Comparison of ENCODE assay signal across 15 cellular contexts in the genomic region with DNA sequence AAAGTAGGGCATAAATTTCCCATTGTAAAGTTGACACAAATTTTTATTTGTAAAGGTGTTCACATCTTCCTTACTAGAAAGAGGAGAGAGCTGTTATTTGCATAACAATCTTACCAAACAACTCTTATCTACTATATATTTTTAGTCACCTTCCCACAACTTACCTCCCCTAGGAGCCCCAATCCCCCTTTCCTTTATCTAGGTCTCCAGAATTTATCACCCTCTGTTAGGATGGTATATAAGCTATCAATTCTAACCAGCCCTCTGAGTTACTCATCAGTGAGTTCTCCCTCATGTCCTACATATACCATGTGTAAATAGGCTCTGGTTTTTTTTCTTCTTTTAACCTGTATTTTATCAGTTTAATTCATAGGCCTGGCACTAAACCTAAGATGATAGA.
DNase-seq lines count a peak whose midpoint lies in the region; ATAC-seq, FAIRE-seq and TF ChIP-seq lines count a peak whose summit lies in the region.
"Had no signal": no experiment of that assay in that cellular context is flagged by ENCODE, and none has a peak within 500 bp of the region (broad histone marks: within the 10 kb centered on the region; RNA-seq: fewer than 3 reads in every experiment).

No MANE protein-coding gene starts in this region.

- intact Hi-C loops in activated CD8-positive, alpha-beta T cell treated with anti-CD3 and anti-CD28 coated beads for 36 hours (cut with micrococcal nuclease), result loop anchor here (5.0 kb wide), 1 partner anchor 180 kb away; no protein-coding TSS in a partner anchor
- intact Hi-C loops in natural killer cell (cut with micrococcal nuclease), result no loop called here

- peaks cover 27% of the 10 kb centered on the region for H3K9me3 ChIP-seq in WERI-Rb-1 (ENCODE audit: severe bottlenecking)

- no peaks in the 10 kb centered on the region for H3K27me3 ChIP-seq in WERI-Rb-1 (ENCODE audit: insufficient read depth, low read depth, severe bottlenecking)
- H3K27me3 ChIP-seq: BLaER1 treated with 17β-estradiol and CSF1 and Interleukin-3, amounts not matched to agents 10 nM and 100 nM had no signal

- no peak for TF ChIP-seq POLR2A in H54 (IDR thresholded peaks at IDR 0.05; ENCODE audit: low read depth, low read length)

- no peaks in the 10 kb centered on the region for H3K36me3 ChIP-seq in WERI-Rb-1

- FAIRE-seq in H54 (lab: Jason Lieb, UNC), result peak; percentile 53

- ATAC-seq in activated CD8-positive, alpha-beta T cell treated with anti-CD3 and anti-CD28 coated beads for 36 hours, result no peak
- no peak for ATAC-seq in activated CD8-positive, alpha-beta T cell treated with anti-CD3 and anti-CD28 coated beads, Interleukin-2, amount 10 ng/mL, durations not matched to agents 7 days and 5 days
- ATAC-seq in natural killer cell, result no peak
- ATAC-seq: CD8-positive, alpha-beta T cell had no signal

- CTCF ChIA-PET in activated CD8-positive, alpha-beta T cell treated with anti-CD3 and anti-CD28 coated beads for 36 hours (lab: Charles Lee), result interaction anchor here (0.9 to 5.9 kb wide), 4 partner anchors 13 to 201 kb away, joined by 3 to 44 read pairs (median 4); no protein-coding TSS in a partner anchor
- CTCF ChIA-PET in activated CD8-positive, alpha-beta T cell treated with anti-CD3 and anti-CD28 coated beads, Interleukin-2, amount 10 ng/mL, durations not matched to agents 7 days and 5 days (lab: Charles Lee), result interaction anchor here (2.7 kb wide), 1 partner anchor 199 kb away, joined by 10 read pairs; no protein-coding TSS in a partner anchor

- TF ChIP-seq CTCF in activated CD8-positive, alpha-beta T cell treated with anti-CD3 and anti-CD28 coated beads for 36 hours (IDR thresholded peaks at IDR 0.05), result no peak
- TF ChIP-seq CTCF in WERI-Rb-1 (IDR thresholded peaks at IDR 0.05; ENCODE audit: low read depth, low read length), result no peak
- no peak for TF ChIP-seq CTCF in neural crest cell (conservative IDR thresholded peaks at IDR 0.05)
- no peak for TF ChIP-seq CTCF in natural killer cell (IDR thresholded peaks at IDR 0.05)

- H3K4me3 Mint-ChIP-seq in activated CD8-positive, alpha-beta T cell treated with anti-CD3 and anti-CD28 coated beads for 36 hours, result no peak overlapping the region
- H3K4me3 Mint-ChIP-seq in activated CD8-positive, alpha-beta T cell treated with anti-CD3 and anti-CD28 coated beads, Interleukin-2, amount 10 ng/mL, durations not matched to agents 7 days and 5 days, result no peak overlapping the region
- H3K4me3 Mint-ChIP-seq in neural crest cell (no peak overlapping the region), natural killer cell (no peak overlapping the region)
- H3K4me3 Mint-ChIP-seq: B cell; CD8-positive, alpha-beta T cell; GM23338 had no signal

- no peak overlapping the region for H3K4me3 ChIP-seq in WERI-Rb-1 (ENCODE audit: low read depth, low read length)
- H3K4me3 ChIP-seq: BLaER1 treated with 17β-estradiol and CSF1 and Interleukin-3, amounts not matched to agents 10 nM and 100 nM; GM23338 had no signal

- POLR2A ChIA-PET in activated CD8-positive, alpha-beta T cell treated with anti-CD3 and anti-CD28 coated beads for 36 hours (lab: Charles Lee), result no interaction called here
- POLR2A ChIA-PET in activated CD8-positive, alpha-beta T cell treated with anti-CD3 and anti-CD28 coated beads, Interleukin-2, amount 10 ng/mL, durations not matched to agents 7 days and 5 days (lab: Charles Lee), result no interaction called here

- peak overlapping the region; percentile 91 for H3K27ac ChIP-seq in WERI-Rb-1

- peak overlapping the region; percentile 44 for H3K27ac Mint-ChIP-seq in activated CD8-positive, alpha-beta T cell treated with anti-CD3 and anti-CD28 coated beads for 36 hours
- H3K27ac Mint-ChIP-seq in activated CD8-positive, alpha-beta T cell treated with anti-CD3 and anti-CD28 coated beads, Interleukin-2, amount 10 ng/mL, durations not matched to agents 7 days and 5 days, result no peak overlapping the region
- H3K27ac Mint-ChIP-seq in neural crest cell (ENCODE audit: unreplicated experiment) (peak overlapping the region; percentile 55), natural killer cell (no peak overlapping the region)
- H3K27ac Mint-ChIP-seq: B cell; CD8-positive, alpha-beta T cell; GM23338 had no signal

- H3K4me1 Mint-ChIP-seq in activated CD8-positive, alpha-beta T cell treated with anti-CD3 and anti-CD28 coated beads for 36 hours (ENCODE audit: low read depth), result peaks cover 36% of the 10 kb centered on the region
- H3K4me1 Mint-ChIP-seq in activated CD8-positive, alpha-beta T cell treated with anti-CD3 and anti-CD28 coated beads, Interleukin-2, amount 10 ng/mL, durations not matched to agents 7 days and 5 days (ENCODE audit: low read depth), result peaks cover 19% of the 10 kb centered on the region
- H3K4me1 Mint-ChIP-seq in neural crest cell, result no peaks in the 10 kb centered on the region
- peaks cover 12% of the 10 kb centered on the region in 2 donors for H3K4me1 Mint-ChIP-seq in natural killer cell

- no peaks in the 10 kb centered on the region for H3K27me3 Mint-ChIP-seq in activated CD8-positive, alpha-beta T cell treated with anti-CD3 and anti-CD28 coated beads for 36 hours
- H3K27me3 Mint-ChIP-seq in activated CD8-positive, alpha-beta T cell treated with anti-CD3 and anti-CD28 coated beads, Interleukin-2, amount 10 ng/mL, durations not matched to agents 7 days and 5 days (ENCODE audit: low read depth), result no peaks in the 10 kb centered on the region
- H3K27me3 Mint-ChIP-seq in neural crest cell (ENCODE audit: low read depth) (no peaks in the 10 kb centered on the region), natural killer cell (ENCODE audit: low read depth in 2 of 2) (peaks cover 10 to 19% of the 10 kb centered on the region in 2 donors)

- H3K36me3 Mint-ChIP-seq in activated CD8-positive, alpha-beta T cell treated with anti-CD3 and anti-CD28 coated beads for 36 hours (ENCODE audit: low read depth), result peaks cover 29% of the 10 kb centered on the region
- peaks cover 15% of the 10 kb centered on the region for H3K36me3 Mint-ChIP-seq in activated CD8-positive, alpha-beta T cell treated with anti-CD3 and anti-CD28 coated beads, Interleukin-2, amount 10 ng/mL, durations not matched to agents 7 days and 5 days (ENCODE audit: low read depth)
- H3K36me3 Mint-ChIP-seq in neural crest cell (ENCODE audit: low read depth) (no peaks in the 10 kb centered on the region), natural killer cell (no peaks in the 10 kb centered on the region)

- peaks cover 30% of the 10 kb centered on the region for H3K9me3 Mint-ChIP-seq in activated CD8-positive, alpha-beta T cell treated with anti-CD3 and anti-CD28 coated beads for 36 hours
- H3K9me3 Mint-ChIP-seq in activated CD8-positive, alpha-beta T cell treated with anti-CD3 and anti-CD28 coated beads, Interleukin-2, amount 10 ng/mL, durations not matched to agents 7 days and 5 days (ENCODE audit: insufficient read depth), result peaks cover 19% of the 10 kb centered on the region
- H3K9me3 Mint-ChIP-seq in neural crest cell, result peaks cover 5% of the 10 kb centered on the region
- H3K9me3 Mint-ChIP-seq in natural killer cell, result peaks cover 3% of the 10 kb centered on the region in 2 donors

- no peak for DNase-seq in activated CD8-positive, alpha-beta T cell treated with anti-CD3 and anti-CD28 coated beads for 36 hours
- DNase-seq in activated CD8-positive, alpha-beta T cell treated with anti-CD3 and anti-CD28 coated beads, Interleukin-2, amount 10 ng/mL, durations not matched to agents 7 days and 5 days, result no peak
- DNase-seq in H54 (ENCODE audit: insufficient read length, low spot score) (no peak), WERI-Rb-1 (no peak), neural crest cell (ENCODE audit: low read depth, low spot score) (no peak), A172 (ENCODE audit: low spot score) (no peak), natural killer cell (no peak)
- DNase-seq: 8988T; Calu3; CD8-positive, alpha-beta T cell; GF-D8; H7 had no signal

Comparison
In these comparisons a context has a peak if more than half of its experiments do, and no peak if none do; other contexts are left out.
1. H3K27ac Mint-ChIP-seq: peak in activated CD8-positive, alpha-beta T cell treated with anti-CD3 and anti-CD28 coated beads for 36 hours (single experiment) and neural crest cell (single experiment); none in activated CD8-positive, alpha-beta T cell treated with anti-CD3 and anti-CD28 coated beads, Interleukin-2, amount 10 ng/mL, durations not matched to agents 7 days and 5 days (single experiment) and natural killer cell (0 of 2).